In genomic region chr1:6285356-6285755, GRCh38 we compare ENCODE assay signal across 1 cellular context.
TF ChIP-seq lines count a peak whose summit lies in the region.

No MANE protein-coding gene starts in this region.

TF ChIP-seq in GM23338, 12 proteins besides CTCF, POLR2A, EP300 and RAD21:
- TF ChIP-seq ZNF114 (CRISPR knock-in tag; IDR thresholded peaks at IDR 0.05), result no peak
- no peak for TF ChIP-seq NANOG (IDR thresholded peaks at IDR 0.05; ENCODE audit: borderline replicate concordance)
- TF ChIP-seq EZH2 (IDR thresholded peaks at IDR 0.05; ENCODE audit: low read depth, unreplicated experiment), result no peak
- no peak for TF ChIP-seq ETS1 (IDR thresholded peaks at IDR 0.05)
- no peak for TF ChIP-seq STAT1 (IDR thresholded peaks at IDR 0.05; ENCODE audit: unreplicated experiment)
- no peak for TF ChIP-seq EZH2phosphoT487 (IDR thresholded peaks at IDR 0.05; ENCODE audit: unreplicated experiment)
- no peak for TF ChIP-seq REST (IDR thresholded peaks at IDR 0.05; ENCODE audit: unreplicated experiment)
- no peak for TF ChIP-seq ZNF462 (CRISPR knock-in tag; IDR thresholded peaks at IDR 0.05)
- no peak for TF ChIP-seq CREB1 (CRISPR knock-in tag; IDR thresholded peaks at IDR 0.05; ENCODE audit: low read depth)
- TF ChIP-seq POLR2AphosphoS5 (IDR thresholded peaks at IDR 0.05; ENCODE audit: low read depth), result no peak
- TF ChIP-seq JUNB (IDR thresholded peaks at IDR 0.05; ENCODE audit: unreplicated experiment), result no peak
